8 cellular contexts compared by ENCODE assay signal in genomic region chr7:73451780-73452398, GRCh38. TPM values are rescaled to one million over a fixed set of nuclear protein-coding genes. Genes with fewer than 3 reads are reported as not detected.
DNase-seq lines count a peak whose midpoint lies in the region; ATAC-seq and TF ChIP-seq lines count a peak whose summit lies in the region.

No MANE protein-coding gene starts in this region.

- no peak overlapping the region for H2AK5ac ChIP-seq in mesenchymal stem cell (ENCODE audit: low read length, severe bottlenecking)

- ATAC-seq in GM21723 (IDR thresholded peaks at IDR 0.05; ENCODE audit: unreplicated experiment), result no peak
- no peak for ATAC-seq in GM21529 (IDR thresholded peaks at IDR 0.05; ENCODE audit: unreplicated experiment)

- H4K91ac ChIP-seq in mesenchymal stem cell (ENCODE audit: low read length), result no peak overlapping the region

- no peak overlapping the region for H2BK15ac ChIP-seq in mesenchymal stem cell (ENCODE audit: low read depth, poor library complexity, severe bottlenecking)

- no peak overlapping the region for H3K9ac ChIP-seq in OCI-LY3 (ENCODE audit: low read length)
- no peak overlapping the region for H3K9ac ChIP-seq in mesenchymal stem cell (ENCODE audit: low read length)

- 68% methylated on average over 5 of the region's 5 CpGs for WGBS in mesenchymal stem cell

- H4K8ac ChIP-seq in mesenchymal stem cell (ENCODE audit: low read length), result no peak overlapping the region

- no peak overlapping the region for H3K27ac ChIP-seq in OCI-LY3 (ENCODE audit: low read length)
- H3K27ac ChIP-seq in mesenchymal stem cell (ENCODE audit: low read length, poor library complexity, severe bottlenecking), result no peak overlapping the region

- no peak overlapping the region for H2BK5ac ChIP-seq in mesenchymal stem cell (ENCODE audit: low read depth, low read length, poor library complexity, severe bottlenecking)

- H3K23ac ChIP-seq in mesenchymal stem cell (ENCODE audit: low read length in 2 of 2), result no peak overlapping the region

- peaks cover 60% of the 10 kb centered on the region for H3K36me3 ChIP-seq in OCI-LY3 (replicated peaks; ENCODE audit: low read depth, low read length)
- H3K36me3 ChIP-seq in mesenchymal stem cell (ENCODE audit: control insufficient read depth in 1 of 2, insufficient read depth in 2 of 2, low read depth in 1 of 2, low read length in 2 of 2), result peaks cover 36 to 87% of the 10 kb centered on the region in 2 experiments

- H2BK120ac ChIP-seq in mesenchymal stem cell (ENCODE audit: low read depth, low read length), result no peak overlapping the region

- H3K14ac ChIP-seq in mesenchymal stem cell (ENCODE audit: low read length in 2 of 2), result no peak overlapping the region

- DNase-seq in DMS53 treated with DMSO at 0.1 percent for 48 hours (lab: John Stamatoyannopoulos, UW; ENCODE audit: unreplicated experiment) (peak; percentile 52), HT1080 (ENCODE audit: low read depth) (peak; percentile 42), dermis microvascular lymphatic vessel endothelial cell (ENCODE audit: low read depth in 2 of 2) (peak; percentile 61 to 73), mesenchymal stem cell (peak; percentile 74)
- no peak for DNase-seq in effector CD4-positive, alpha-beta T cell

- H3K4me2 ChIP-seq in OCI-LY3 (ENCODE audit: low read length), result no peak overlapping the region
- H3K4me2 ChIP-seq in mesenchymal stem cell (ENCODE audit: low read length, poor library complexity, severe bottlenecking), result no peak overlapping the region

- peaks cover 29% of the 10 kb centered on the region for H3K79me2 ChIP-seq in OCI-LY3 (ENCODE audit: low read length)

- peak; percentile 92 for TF ChIP-seq CTCF in OCI-LY3 (IDR thresholded peaks at IDR 0.05; ENCODE audit: low read depth, low read length)

- H3K4me3 ChIP-seq in OCI-LY3 (ENCODE audit: low read length) (no peak overlapping the region), mesenchymal stem cell (ENCODE audit: insufficient read depth in 1 of 2, low read depth in 1 of 2, low read length in 2 of 2) (no peak overlapping the region)

- no peaks in the 10 kb centered on the region for H3K27me3 ChIP-seq in OCI-LY3 (ENCODE audit: low read depth, low read length)
- no peaks in the 10 kb centered on the region for H3K27me3 ChIP-seq in mesenchymal stem cell (ENCODE audit: control insufficient read depth in 1 of 2, insufficient read depth in 1 of 2, low read length in 2 of 2)

- peaks cover 8% of the 10 kb centered on the region for H4K20me1 ChIP-seq in OCI-LY3 (ENCODE audit: insufficient read depth, low read length)

- H2BK12ac ChIP-seq in mesenchymal stem cell (ENCODE audit: low read length in 2 of 2), result no peak overlapping the region

- H3K9me3 ChIP-seq in OCI-LY3 (ENCODE audit: insufficient read depth, low read length), result no peaks in the 10 kb centered on the region
- no peaks in the 10 kb centered on the region for H3K9me3 ChIP-seq in mesenchymal stem cell (ENCODE audit: control insufficient read depth, low read length)

- H3K4ac ChIP-seq in mesenchymal stem cell (ENCODE audit: low read depth in 1 of 2, low read length in 2 of 2), result no peak overlapping the region

- no peak overlapping the region for H3K18ac ChIP-seq in mesenchymal stem cell (ENCODE audit: low read depth in 1 of 2, low read length in 2 of 2)

- H3K79me1 ChIP-seq in mesenchymal stem cell (replicated peaks; ENCODE audit: low read length, poor library complexity, severe bottlenecking), result peaks cover 24% of the 10 kb centered on the region

- H3K4me1 ChIP-seq in OCI-LY3 (ENCODE audit: low read length), result no peaks in the 10 kb centered on the region
- peaks cover 1% of the 10 kb centered on the region for H3K4me1 ChIP-seq in mesenchymal stem cell (ENCODE audit: control insufficient read depth, insufficient read depth, low read depth, low read length)

- no peak overlapping the region for H2AFZ ChIP-seq in OCI-LY3 (ENCODE audit: low read depth, low read length)
- H2AFZ ChIP-seq in mesenchymal stem cell (ENCODE audit: low read depth, low read length), result no peak overlapping the region

RNA-seq across cellular contexts. Expression of gene FZD9, which starts 18.3 kb away (rescaled TPM):
- total RNA-seq in HT1080 (2014; rRNA removed; shearing (Covaris generic)), result 0.10 TPM in 1 of 2 replicates, not detected in the other
- polyA plus RNA-seq in HT1080 (2015; cell fraction: cytosol; rRNA removed), result 0.12 and 0.34 TPM in 2 replicates
- 0.06 TPM in 1 of 2 replicates, not detected in the other for polyA plus RNA-seq in HT1080 (2015; cell fraction: nucleus; rRNA removed)
- total RNA-seq in dermis microvascular lymphatic vessel endothelial cell, result 4.4 and 11.0 TPM in 2 replicates
- 0.87 TPM for polyA plus RNA-seq in mesenchymal stem cell (2013, experiment 1 of 2)
- polyA plus RNA-seq in mesenchymal stem cell (2013, experiment 2 of 2), result 0.68 TPM
